Comparison of ENCODE assay signal across 27 cellular contexts in the genomic region with DNA sequence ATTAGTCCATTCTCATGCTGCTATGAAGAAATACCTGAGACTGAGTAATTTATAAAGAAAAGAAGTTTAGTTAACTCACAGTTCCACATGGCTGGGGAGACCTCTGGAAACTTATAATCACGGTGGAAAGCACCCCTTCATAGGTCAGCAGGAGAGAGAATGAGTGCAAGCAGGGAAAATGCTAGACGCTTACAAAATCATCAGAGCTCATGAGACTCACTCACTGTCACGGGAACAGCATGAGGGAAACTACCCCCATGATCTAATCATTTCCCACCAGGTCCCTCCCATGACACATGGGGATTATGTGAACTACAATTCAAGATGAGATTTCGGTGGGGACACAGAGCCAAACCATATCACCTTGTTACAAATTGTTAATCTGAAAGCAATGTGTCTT. TPM values are rescaled to one million over a fixed set of nuclear protein-coding genes. Genes with fewer than 3 reads are reported as not detected.
DNase-seq lines count a peak whose midpoint lies in the region; ATAC-seq and TF ChIP-seq lines count a peak whose summit lies in the region.
"Had no signal": no experiment of that assay in that cellular context is flagged by ENCODE, and none has a peak within 500 bp of the region (broad histone marks: within the 10 kb centered on the region; RNA-seq: fewer than 3 reads in every experiment).

No MANE protein-coding gene starts in this region.

- no peak overlapping the region for H3K4me3 Mint-ChIP-seq in activated CD8-positive, alpha-beta T cell treated with anti-CD3 and anti-CD28 coated beads for 36 hours
- no peak overlapping the region for H3K4me3 Mint-ChIP-seq in activated CD8-positive, alpha-beta T cell treated with anti-CD3 and anti-CD28 coated beads, Interleukin-2, amount 10 ng/mL, durations not matched to agents 7 days and 5 days
- no peak overlapping the region for H3K4me3 Mint-ChIP-seq in stimulated activated memory B cell treated with anti-CD40 and anti-IgM and Interleukin-4, amounts not matched to agents 10 μg/mL and 1 μg/mL and 100 μg/mL, for 72 hours
- H3K4me3 Mint-ChIP-seq: activated CD4-positive, alpha-beta T cell treated with anti-CD3 and anti-CD28 coated beads, Interleukin-2, amount 10 ng/mL, durations not matched to agents 7 days and 5 days; GM23338 had no signal

- intact Hi-C loops in activated CD8-positive, alpha-beta T cell treated with anti-CD3 and anti-CD28 coated beads for 36 hours (cut with micrococcal nuclease), result no loop called here

- no peaks in the 10 kb centered on the region for H3K4me1 ChIP-seq in effector memory CD4-positive, alpha-beta T cell (ENCODE audit: control insufficient read depth, insufficient read depth, low read length, poor library complexity, severe bottlenecking)
- H3K4me1 ChIP-seq: pancreas, stomach, upper lobe of left lung had no signal

- no peak overlapping the region for H3K27ac ChIP-seq in effector memory CD4-positive, alpha-beta T cell (ENCODE audit: insufficient read depth, low read length, poor library complexity, severe bottlenecking)
- H3K27ac ChIP-seq: epithelial cell of prostate, pancreas, stomach, upper lobe of left lung had no signal

- no peaks in the 10 kb centered on the region for H3K27me3 ChIP-seq in effector memory CD4-positive, alpha-beta T cell (replicated peaks; ENCODE audit: control insufficient read depth, insufficient read depth, low read length, poor library complexity, severe bottlenecking)
- H3K27me3 ChIP-seq: pancreas, upper lobe of left lung had no signal

- H3K4me3 ChIP-seq in effector memory CD4-positive, alpha-beta T cell (ENCODE audit: insufficient read depth, low read depth, low read length, poor library complexity, severe bottlenecking), result no peak overlapping the region
- H3K4me3 ChIP-seq: GM23338, pancreas, stomach, upper lobe of left lung had no signal

- CTCF ChIA-PET in activated CD8-positive, alpha-beta T cell treated with anti-CD3 and anti-CD28 coated beads for 36 hours (lab: Charles Lee), result no interaction called here
- CTCF ChIA-PET in activated CD8-positive, alpha-beta T cell treated with anti-CD3 and anti-CD28 coated beads, Interleukin-2, amount 10 ng/mL, durations not matched to agents 7 days and 5 days (lab: Charles Lee), result no interaction called here

- H3K27me3 Mint-ChIP-seq in activated CD8-positive, alpha-beta T cell treated with anti-CD3 and anti-CD28 coated beads for 36 hours, result peaks cover 8% of the 10 kb centered on the region
- H3K27me3 Mint-ChIP-seq in activated CD8-positive, alpha-beta T cell treated with anti-CD3 and anti-CD28 coated beads, Interleukin-2, amount 10 ng/mL, durations not matched to agents 7 days and 5 days (ENCODE audit: low read depth), result peaks cover 21% of the 10 kb centered on the region
- H3K27me3 Mint-ChIP-seq in stimulated activated memory B cell treated with anti-CD40 and anti-IgM and Interleukin-4, amounts not matched to agents 10 μg/mL and 1 μg/mL and 100 μg/mL, for 72 hours, result no peaks in the 10 kb centered on the region

- no peaks in the 10 kb centered on the region for H3K9me3 ChIP-seq in effector memory CD4-positive, alpha-beta T cell (ENCODE audit: control insufficient read depth, low read length)
- H3K9me3 ChIP-seq: pancreas, upper lobe of left lung had no signal

- peak; percentile 5 for DNase-seq in activated CD8-positive, alpha-beta T cell treated with anti-CD3 and anti-CD28 coated beads for 36 hours
- no peak for DNase-seq in activated CD8-positive, alpha-beta T cell treated with anti-CD3 and anti-CD28 coated beads, Interleukin-2, amount 10 ng/mL, durations not matched to agents 7 days and 5 days
- no peak for DNase-seq in effector memory CD4-positive, alpha-beta T cell
- no peak for DNase-seq in NCI-H2196 (lab: John Stamatoyannopoulos, UW; ENCODE audit: unreplicated experiment)
- DNase-seq: 8988T; activated CD4-positive, alpha-beta T cell treated with anti-CD3 and anti-CD28 coated beads, Interleukin-2, amount 10 ng/mL, durations not matched to agents 7 days and 5 days; activated gamma-delta T cell treated with Interleukin-2 at 50 U/mL for 16 hours; caudate nucleus; DND-41; hypothalamus; MV-4-11; NCI-H2029; NCI-H510A; pancreas; stomach; upper lobe of left lung had no signal

- TF ChIP-seq CTCF in activated CD8-positive, alpha-beta T cell treated with anti-CD3 and anti-CD28 coated beads for 36 hours (IDR thresholded peaks at IDR 0.05), result no peak

- no peaks in the 10 kb centered on the region for H3K36me3 ChIP-seq in effector memory CD4-positive, alpha-beta T cell (ENCODE audit: control insufficient read depth, insufficient read depth, low read length)
- H3K36me3 ChIP-seq: pancreas, stomach, upper lobe of left lung had no signal

- H3K27ac Mint-ChIP-seq in activated CD8-positive, alpha-beta T cell treated with anti-CD3 and anti-CD28 coated beads for 36 hours, result no peak overlapping the region
- H3K27ac Mint-ChIP-seq in activated CD8-positive, alpha-beta T cell treated with anti-CD3 and anti-CD28 coated beads, Interleukin-2, amount 10 ng/mL, durations not matched to agents 7 days and 5 days, result no peak overlapping the region
- peak overlapping the region; percentile 26 for H3K27ac Mint-ChIP-seq in stimulated activated memory B cell treated with anti-CD40 and anti-IgM and Interleukin-4, amounts not matched to agents 10 μg/mL and 1 μg/mL and 100 μg/mL, for 72 hours
- H3K27ac Mint-ChIP-seq: activated CD4-positive, alpha-beta T cell treated with anti-CD3 and anti-CD28 coated beads, Interleukin-2, amount 10 ng/mL, durations not matched to agents 7 days and 5 days; GM23338 had no signal

- no peaks in the 10 kb centered on the region for H3K9me3 Mint-ChIP-seq in activated CD8-positive, alpha-beta T cell treated with anti-CD3 and anti-CD28 coated beads for 36 hours
- no peaks in the 10 kb centered on the region for H3K9me3 Mint-ChIP-seq in activated CD8-positive, alpha-beta T cell treated with anti-CD3 and anti-CD28 coated beads, Interleukin-2, amount 10 ng/mL, durations not matched to agents 7 days and 5 days (ENCODE audit: insufficient read depth)
- H3K9me3 Mint-ChIP-seq in stimulated activated memory B cell treated with anti-CD40 and anti-IgM and Interleukin-4, amounts not matched to agents 10 μg/mL and 1 μg/mL and 100 μg/mL, for 72 hours, result peaks cover 4% of the 10 kb centered on the region
- H3K9me3 Mint-ChIP-seq: activated CD4-positive, alpha-beta T cell treated with anti-CD3 and anti-CD28 coated beads, Interleukin-2, amount 10 ng/mL, durations not matched to agents 7 days and 5 days; GM23338 had no signal

- no peaks in the 10 kb centered on the region for H3K36me3 Mint-ChIP-seq in activated CD8-positive, alpha-beta T cell treated with anti-CD3 and anti-CD28 coated beads for 36 hours (ENCODE audit: low read depth)
- no peaks in the 10 kb centered on the region for H3K36me3 Mint-ChIP-seq in activated CD8-positive, alpha-beta T cell treated with anti-CD3 and anti-CD28 coated beads, Interleukin-2, amount 10 ng/mL, durations not matched to agents 7 days and 5 days (ENCODE audit: low read depth)
- no peaks in the 10 kb centered on the region for H3K36me3 Mint-ChIP-seq in stimulated activated memory B cell treated with anti-CD40 and anti-IgM and Interleukin-4, amounts not matched to agents 10 μg/mL and 1 μg/mL and 100 μg/mL, for 72 hours

- no peaks in the 10 kb centered on the region for H3K4me1 Mint-ChIP-seq in activated CD8-positive, alpha-beta T cell treated with anti-CD3 and anti-CD28 coated beads for 36 hours (ENCODE audit: low read depth)
- no peaks in the 10 kb centered on the region for H3K4me1 Mint-ChIP-seq in activated CD8-positive, alpha-beta T cell treated with anti-CD3 and anti-CD28 coated beads, Interleukin-2, amount 10 ng/mL, durations not matched to agents 7 days and 5 days (ENCODE audit: low read depth)
- peaks cover 10% of the 10 kb centered on the region for H3K4me1 Mint-ChIP-seq in stimulated activated memory B cell treated with anti-CD40 and anti-IgM and Interleukin-4, amounts not matched to agents 10 μg/mL and 1 μg/mL and 100 μg/mL, for 72 hours
- H3K4me1 Mint-ChIP-seq: activated CD4-positive, alpha-beta T cell treated with anti-CD3 and anti-CD28 coated beads, Interleukin-2, amount 10 ng/mL, durations not matched to agents 7 days and 5 days had no signal

- ATAC-seq in activated CD8-positive, alpha-beta T cell treated with anti-CD3 and anti-CD28 coated beads for 36 hours, result no peak
- no peak for ATAC-seq in activated CD8-positive, alpha-beta T cell treated with anti-CD3 and anti-CD28 coated beads, Interleukin-2, amount 10 ng/mL, durations not matched to agents 7 days and 5 days
- peak; percentile 71 for ATAC-seq in GM21786 (IDR thresholded peaks at IDR 0.05; ENCODE audit: unreplicated experiment)
- peak; percentile 54 for ATAC-seq in HG03460 (IDR thresholded peaks at IDR 0.05; ENCODE audit: unreplicated experiment)
- peak; percentile 86 for ATAC-seq in stimulated activated memory B cell treated with anti-CD40 and anti-IgM and Interleukin-4, amounts not matched to agents 10 μg/mL and 1 μg/mL and 100 μg/mL, for 72 hours
- ATAC-seq in GM21390 (IDR thresholded peaks at IDR 0.05; ENCODE audit: unreplicated experiment), result no peak
- ATAC-seq: GM23338, pancreas, Right ventricle myocardium inferior, sciatic nerve had no signal

- POLR2A ChIA-PET in activated CD8-positive, alpha-beta T cell treated with anti-CD3 and anti-CD28 coated beads for 36 hours (lab: Charles Lee), result no interaction called here
- POLR2A ChIA-PET in activated CD8-positive, alpha-beta T cell treated with anti-CD3 and anti-CD28 coated beads, Interleukin-2, amount 10 ng/mL, durations not matched to agents 7 days and 5 days (lab: Charles Lee), result no interaction called here

RNA-seq across cellular contexts. Expression of a gene that starts 15.8 kb away (rescaled TPM):
- not detected for total RNA-seq in activated CD8-positive, alpha-beta T cell treated with anti-CD3 and anti-CD28 coated beads for 36 hours
- not detected for total RNA-seq in activated CD8-positive, alpha-beta T cell treated with anti-CD3 and anti-CD28 coated beads, Interleukin-2, amount 10 ng/mL, durations not matched to agents 7 days and 5 days
- total RNA-seq: activated CD4-positive, alpha-beta T cell treated with anti-CD3 and anti-CD28 coated beads, Interleukin-2, amount 10 ng/mL, durations not matched to agents 7 days and 5 days; dermis microvascular lymphatic vessel endothelial cell; frontal cortex; lung microvascular endothelial cell; pancreas; Right ventricle myocardium inferior; sciatic nerve; stomach; upper lobe of left lung had no signal

RNA-seq across cellular contexts. Expression of a gene that starts 22.8 kb away (rescaled TPM):
- not detected for total RNA-seq in activated CD8-positive, alpha-beta T cell treated with anti-CD3 and anti-CD28 coated beads for 36 hours
- not detected for total RNA-seq in activated CD8-positive, alpha-beta T cell treated with anti-CD3 and anti-CD28 coated beads, Interleukin-2, amount 10 ng/mL, durations not matched to agents 7 days and 5 days
- total RNA-seq: activated CD4-positive, alpha-beta T cell treated with anti-CD3 and anti-CD28 coated beads, Interleukin-2, amount 10 ng/mL, durations not matched to agents 7 days and 5 days; dermis microvascular lymphatic vessel endothelial cell; frontal cortex; GM23338; lung microvascular endothelial cell; pancreas; Right ventricle myocardium inferior; sciatic nerve; stomach; upper lobe of left lung had no signal

Comparison
In these comparisons a context has a peak if more than half of its experiments do, and no peak if none do; other contexts are left out.
1. ATAC-seq: peak in GM21786 (single experiment), HG03460 (single experiment) and stimulated activated memory B cell treated with anti-CD40 and anti-IgM and Interleukin-4, amounts not matched to agents 10 μg/mL and 1 μg/mL and 100 μg/mL, for 72 hours (single experiment); none in activated CD8-positive, alpha-beta T cell treated with anti-CD3 and anti-CD28 coated beads for 36 hours (single experiment), activated CD8-positive, alpha-beta T cell treated with anti-CD3 and anti-CD28 coated beads, Interleukin-2, amount 10 ng/mL, durations not matched to agents 7 days and 5 days (single experiment) and GM21390 (single experiment).